Comparison of ENCODE assay signal across 9 cellular contexts in the genomic region with DNA sequence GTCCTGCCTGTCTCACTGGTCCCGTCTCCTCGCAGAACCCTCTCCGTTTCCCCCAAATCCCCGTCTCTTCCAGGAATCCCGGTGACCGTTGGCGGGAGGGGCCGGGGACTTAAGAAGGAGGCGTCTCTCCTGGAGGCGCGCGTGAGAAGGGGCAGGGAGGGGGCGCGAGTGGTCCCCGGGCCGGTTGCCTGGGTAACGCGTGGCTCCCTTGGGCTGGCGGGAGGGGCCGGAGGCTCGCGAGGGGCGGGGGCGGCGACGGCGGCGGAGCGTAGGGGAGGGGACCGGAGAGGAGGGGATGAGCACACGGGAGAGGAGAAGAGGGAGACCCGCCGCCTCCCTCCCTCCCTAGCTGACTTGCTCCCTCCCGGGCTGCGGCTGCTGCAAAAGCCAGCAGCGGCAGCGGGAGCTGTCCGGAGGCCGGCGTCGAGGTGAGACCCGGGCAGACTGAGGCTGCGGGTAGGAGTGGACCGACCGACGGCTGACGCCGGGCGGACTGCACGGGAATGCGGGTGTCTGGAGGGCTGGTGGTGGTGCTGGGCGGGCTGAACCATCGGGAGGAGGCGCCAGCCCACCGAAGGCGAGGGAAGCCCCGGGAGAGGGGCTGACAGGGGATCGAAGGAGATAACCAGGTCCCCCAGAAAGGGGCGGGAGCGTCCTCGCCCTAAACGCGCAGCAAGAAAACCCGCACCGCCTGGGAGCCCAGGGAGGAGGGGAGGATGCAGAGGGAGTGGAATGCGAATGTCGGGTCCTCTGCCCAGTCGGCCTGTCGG. TPM values are rescaled to one million over a fixed set of nuclear protein-coding genes. Genes with fewer than 3 reads are reported as not detected.
DNase-seq lines count a peak whose midpoint lies in the region; ATAC-seq and TF ChIP-seq lines count a peak whose summit lies in the region.
"Had no signal": no experiment of that assay in that cellular context is flagged by ENCODE, and none has a peak within 500 bp of the region (broad histone marks: within the 10 kb centered on the region; RNA-seq: fewer than 3 reads in every experiment).

A gene (plus strand): TSS at position 298 of the 770 bp plus-strand sequence. CDS start 862 bp downstream, outside the sequence.

- intact Hi-C loops in left ventricle myocardium inferior (cut with micrococcal nuclease), result no loop called here
- intact Hi-C loops in posterior cingulate gyrus (cut with DNase I), result loop anchor here (10.0 kb wide), 1 partner anchor 183 kb away; a partner anchor contains a TSS

- TF ChIP-seq CTCF in left ventricle myocardium inferior (IDR thresholded peaks at IDR 0.05; ENCODE audit: borderline replicate concordance), result no peak
- TF ChIP-seq CTCF in foreskin keratinocyte (conservative IDR thresholded peaks at IDR 0.05), result no peak

- no peaks in the 10 kb centered on the region for H3K9me3 ChIP-seq in left ventricle myocardium inferior (replicated peaks)

- no peaks in the 10 kb centered on the region for H3K27me3 ChIP-seq in left ventricle myocardium inferior (ENCODE audit: low read depth)
- H3K27me3 ChIP-seq in foreskin keratinocyte, result peaks cover 7% of the 10 kb centered on the region

- H3K36me3 ChIP-seq in left ventricle myocardium inferior, result peaks cover 24% of the 10 kb centered on the region

- H3K4me3 ChIP-seq in left ventricle myocardium inferior, result peak within 1 kb of the TSS; percentile 75

- H3K27ac ChIP-seq in left ventricle myocardium inferior (replicated peaks) (peak within 1 kb of the TSS; percentile 97), foreskin keratinocyte (no peak within 1 kb of the TSS)

- H3K27ac Mint-ChIP-seq in activated naive CD8-positive, alpha-beta T cell treated with anti-CD3 and anti-CD28 coated beads, Interleukin-2, amount 50 U/mL, for 24 hours, result peak within 1 kb of the TSS; percentile 80

- peaks cover 93% of the 10 kb centered on the region for H3K4me1 ChIP-seq in left ventricle myocardium inferior
- H3K4me1 ChIP-seq in foreskin keratinocyte, result peaks cover 7% of the 10 kb centered on the region

- peak; percentile 25 for DNase-seq in NCI-H2196 (lab: John Stamatoyannopoulos, UW; ENCODE audit: unreplicated experiment)
- DNase-seq in NCI-H2196 treated with DMSO at 0.1 percent for 48 hours (lab: John Stamatoyannopoulos, UW; ENCODE audit: unreplicated experiment), result no peak
- peak; percentile 89 for DNase-seq in NCI-H82 (lab: John Stamatoyannopoulos, UW)
- peak; percentile 66 for DNase-seq in activated naive CD8-positive, alpha-beta T cell treated with anti-CD3 and anti-CD28 coated beads, Interleukin-2, amount 50 U/mL, for 24 hours
- peak; percentile 72 for DNase-seq in left ventricle myocardium inferior
- DNase-seq in posterior cingulate gyrus, result peak in 9 of 10 donors; percentile 67 to 97 (median 84)
- no peak for DNase-seq in foreskin keratinocyte

- peaks cover 9% of the 10 kb centered on the region for H3K27me3 Mint-ChIP-seq in activated naive CD8-positive, alpha-beta T cell treated with anti-CD3 and anti-CD28 coated beads, Interleukin-2, amount 50 U/mL, for 24 hours

- H3K9me3 Mint-ChIP-seq in activated naive CD8-positive, alpha-beta T cell treated with anti-CD3 and anti-CD28 coated beads, Interleukin-2, amount 50 U/mL, for 24 hours, result no peaks in the 10 kb centered on the region

- ATAC-seq in activated naive CD8-positive, alpha-beta T cell treated with anti-CD3 and anti-CD28 coated beads, Interleukin-2, amount 50 U/mL, for 24 hours, result no peak
- ATAC-seq in GM21717 (IDR thresholded peaks at IDR 0.05; ENCODE audit: unreplicated experiment), result no peak
- ATAC-seq in foreskin keratinocyte, result no peak

- H3K4me3 Mint-ChIP-seq in activated naive CD8-positive, alpha-beta T cell treated with anti-CD3 and anti-CD28 coated beads, Interleukin-2, amount 50 U/mL, for 24 hours, result peak within 1 kb of the TSS; percentile 97

- peaks cover 36% of the 10 kb centered on the region for H3K36me3 Mint-ChIP-seq in activated naive CD8-positive, alpha-beta T cell treated with anti-CD3 and anti-CD28 coated beads, Interleukin-2, amount 50 U/mL, for 24 hours (ENCODE audit: low read depth)

- peaks cover 60% of the 10 kb centered on the region for H3K4me1 Mint-ChIP-seq in activated naive CD8-positive, alpha-beta T cell treated with anti-CD3 and anti-CD28 coated beads, Interleukin-2, amount 50 U/mL, for 24 hours

RNA-seq across cellular contexts. Expression of the gene that starts here (rescaled TPM):
- total RNA-seq in left ventricle myocardium inferior, result 2.1 TPM
- 0.11 and 0.51 TPM in 2 replicates for total RNA-seq in foreskin keratinocyte
- polyA plus RNA-seq in foreskin keratinocyte, result 0.06 and 0.24 TPM in 2 replicates
- total RNA-seq: dermis microvascular lymphatic vessel endothelial cell had no signal

Comparison
In these comparisons a context has a peak if more than half of its experiments do, and no peak if none do; other contexts are left out.
1. DNase-seq: peak in NCI-H2196 (single experiment), NCI-H82 (single experiment), activated naive CD8-positive, alpha-beta T cell treated with anti-CD3 and anti-CD28 coated beads, Interleukin-2, amount 50 U/mL, for 24 hours (single experiment), left ventricle myocardium inferior (single experiment) and posterior cingulate gyrus (9 of 10); none in NCI-H2196 treated with DMSO at 0.1 percent for 48 hours (single experiment) and foreskin keratinocyte (0 of 2).